ENCODE assay signal across 17 cellular contexts in genomic region chr3:197733042-197733441, GRCh38. TPM values are rescaled to one million over a fixed set of nuclear protein-coding genes. Genes with fewer than 3 reads are reported as not detected.
DNase-seq lines count a peak whose midpoint lies in the region; ATAC-seq, FAIRE-seq and TF ChIP-seq lines count a peak whose summit lies in the region.
"Had no signal": no experiment of that assay in that cellular context is flagged by ENCODE, and none has a peak within 500 bp of the region (broad histone marks: within the 10 kb centered on the region; RNA-seq: fewer than 3 reads in every experiment).

No MANE protein-coding gene starts in this region.

- intact Hi-C loops in GM12878 (cut with micrococcal nuclease; ENCODE audit: unreplicated experiment): no loop called here

- peak overlapping the region; percentile 9 for H3K27ac Mint-ChIP-seq in stimulated activated naive B cell treated with anti-CD40 and anti-IgM and Interleukin-4, amounts not matched to agents 10 μg/mL and 1 μg/mL and 100 μg/mL, for 72 hours

- CTCF ChIA-PET in GM12878 (lab: Yijun Ruan, JAX): interaction anchor here (0.9 to 5.4 kb wide), 6 partner anchors 8 to 69 kb away, joined by 3 to 37 read pairs (median 4); no protein-coding TSS in a partner anchor

- no peak for FAIRE-seq in GM12878 (lab: Jason Lieb, UNC)
- FAIRE-seq: A204.1, GM19239, H54 had no signal

- H3K4me1 Mint-ChIP-seq in stimulated activated naive B cell treated with anti-CD40 and anti-IgM and Interleukin-4, amounts not matched to agents 10 μg/mL and 1 μg/mL and 100 μg/mL, for 72 hours: peaks cover 38 to 74% of the 10 kb centered on the region in 2 donors

- peak overlapping the region; percentile 44 to 88 for H3K4me3 Mint-ChIP-seq in stimulated activated naive B cell treated with anti-CD40 and anti-IgM and Interleukin-4, amounts not matched to agents 10 μg/mL and 1 μg/mL and 100 μg/mL, for 72 hours

- TF ChIP-seq RAD21 in GM12878 (IDR thresholded peaks at IDR 0.05; ENCODE audit: insufficient read depth, low read depth, low read length): no peak

- SMC1A ChIA-PET in GM12878 (lab: Charles Lee; ENCODE audit: uncharacterized antibody, unreplicated experiment): interaction anchor here (0.7 to 4.9 kb wide), 8 partner anchors 9 to 68 kb away, joined by 3 to 127 read pairs (median 4); partner anchors contain the start of gene FYTTD1

- peaks cover 48 to 67% of the 10 kb centered on the region in 2 donors for H3K36me3 Mint-ChIP-seq in stimulated activated naive B cell treated with anti-CD40 and anti-IgM and Interleukin-4, amounts not matched to agents 10 μg/mL and 1 μg/mL and 100 μg/mL, for 72 hours

- peaks cover 0 to 17% (median 10%) of the 10 kb centered on the region in 11 experiments; a peak in 10 of 22 replicates for H3K9me3 ChIP-seq in BLaER1 treated with 17β-estradiol and CSF1 and Interleukin-3, amounts not matched to agents 10 nM and 100 nM (replicated peaks in 1 of 11)
- H3K9me3 ChIP-seq in OCI-LY1 (ENCODE audit: low read length) (no peaks in the 10 kb centered on the region), GM12878 (replicated peaks; ENCODE audit: control insufficient read depth, insufficient read depth, low read length) (no peaks in the 10 kb centered on the region; the same call in 2 of the 3 replicates)
- H3K9me3 ChIP-seq: BE2C, Caco-2 had no signal

- H3K9me3 Mint-ChIP-seq in stimulated activated naive B cell treated with anti-CD40 and anti-IgM and Interleukin-4, amounts not matched to agents 10 μg/mL and 1 μg/mL and 100 μg/mL, for 72 hours: peaks cover 5% of the 10 kb centered on the region in 2 donors
- H3K9me3 Mint-ChIP-seq: CD8-positive, alpha-beta memory T cell had no signal

- H2AFZ ChIP-seq in OCI-LY1 (ENCODE audit: low read length) (no peak overlapping the region), GM12878 (ENCODE audit: control insufficient read depth, low read depth, low read length) (no peak overlapping the region)

- ATAC-seq in GM12878: no peak
- ATAC-seq in stimulated activated naive B cell treated with anti-CD40 and anti-IgM and Interleukin-4, amounts not matched to agents 10 μg/mL and 1 μg/mL and 100 μg/mL, for 72 hours (replicated peaks): no peak
- ATAC-seq in HG02981 (IDR thresholded peaks at IDR 0.05; ENCODE audit: unreplicated experiment): no peak
- no peak for ATAC-seq in stimulated activated naive CD8-positive, alpha-beta T cell treated with anti-CD3 and anti-CD28 coated beads, Interleukin-15, Interleukin-2, amounts not matched to agents 100 U/mL and 50 U/mL, for 24 hours
- ATAC-seq: HCT116 had no signal

- RAD21 ChIA-PET in GM12878 (lab: Charles Lee; ENCODE audit: unreplicated experiment): interaction anchor here (0.6 to 4.6 kb wide), 8 partner anchors 9 to 63 kb away, joined by 3 to 57 read pairs (median 3); partner anchors contain the start of gene FYTTD1

- in situ Hi-C loops in GM12878 (cut with MboI): no loop called here

- no peak for TF ChIP-seq POLR2A in GM12878 (IDR thresholded peaks at IDR 0.05; ENCODE audit: low read depth, low read length)

- H3K79me2 ChIP-seq in OCI-LY1 (ENCODE audit: insufficient read depth, low read length): peaks cover 54% of the 10 kb centered on the region
- peaks cover 79% of the 10 kb centered on the region for H3K79me2 ChIP-seq in GM12878 (ENCODE audit: control insufficient read depth, insufficient read depth, low read length)

- no peak overlapping the region for H3K9ac ChIP-seq in BLaER1 treated with 17β-estradiol and CSF1 and Interleukin-3, amounts not matched to agents 10 nM and 100 nM
- H3K9ac ChIP-seq in OCI-LY1 (ENCODE audit: low read length): peak overlapping the region; percentile 44
- no peak overlapping the region for H3K9ac ChIP-seq in GM12878 (ENCODE audit: control insufficient read depth, insufficient read depth, low read length)

- H3K36me3 ChIP-seq in BLaER1 treated with 17β-estradiol and CSF1 and Interleukin-3, amounts not matched to agents 10 nM and 100 nM: peaks cover 0 to 9% (median 0%) of the 10 kb centered on the region in 11 experiments; a peak in 2 of 22 replicates
- H3K36me3 ChIP-seq in OCI-LY1 (ENCODE audit: insufficient read depth, low read length) (peaks cover 31% of the 10 kb centered on the region; the same call in 1 of the 2 replicates), GM12878 (ENCODE audit: control insufficient read depth in 2 of 2, insufficient read depth in 2 of 2, low read length in 1 of 2) (peaks cover 0 to 6% of the 10 kb centered on the region in 2 experiments; a peak in 2 of 4 replicates)
- H3K36me3 ChIP-seq: BE2C had no signal

- H3K9me2 ChIP-seq in OCI-LY1 (ENCODE audit: low read depth, low read length): no peaks in the 10 kb centered on the region

- peaks cover 41 to 53% (median 45%) of the 10 kb centered on the region in 10 experiments for H3K4me1 ChIP-seq in BLaER1 treated with 17β-estradiol and CSF1 and Interleukin-3, amounts not matched to agents 10 nM and 100 nM
- H3K4me1 ChIP-seq in OCI-LY1 (ENCODE audit: insufficient read depth, low read length, severe bottlenecking) (peaks cover 75% of the 10 kb centered on the region), GM12878 (ENCODE audit: control insufficient read depth, insufficient read depth, low read length) (peaks cover 23% of the 10 kb centered on the region)
- H3K4me1 ChIP-seq: BE2C, Caco-2 had no signal

- H4K20me1 ChIP-seq in BLaER1 treated with 17β-estradiol and CSF1 and Interleukin-3, amounts not matched to agents 10 nM and 100 nM: peaks cover 3 to 68% (median 10%) of the 10 kb centered on the region in 11 experiments; a peak in 13 of 22 replicates
- no peaks in the 10 kb centered on the region for H4K20me1 ChIP-seq in OCI-LY1 (ENCODE audit: insufficient read depth, low read length)
- no peaks in the 10 kb centered on the region for H4K20me1 ChIP-seq in GM12878 (ENCODE audit: control insufficient read depth, insufficient read depth)

- 97% methylated on average over 4 of the region's 4 CpGs for WGBS in GM12878 (ENCODE audit: insufficient coverage, insufficient replicate concordance, low lambda C conversion rate, missing lambda C conversion rate)

- DNase-seq in GM12878 (ENCODE audit: low read depth, low spot score): no peak
- DNase-seq in stimulated activated naive B cell treated with anti-CD40 and anti-IgM and Interleukin-4, amounts not matched to agents 10 μg/mL and 1 μg/mL and 100 μg/mL, for 72 hours: no peak
- no peak for DNase-seq in iPS-NIHi7 (ENCODE audit: extremely low spot score)
- no peak for DNase-seq in stimulated activated naive CD8-positive, alpha-beta T cell treated with anti-CD3 and anti-CD28 coated beads, Interleukin-15, Interleukin-2, amounts not matched to agents 100 U/mL and 50 U/mL, for 24 hours
- DNase-seq: BE2C; Caco-2; CD8-positive, alpha-beta memory T cell; DND-41; GDM1 had no signal

- H3K4me3 ChIP-seq in BLaER1 treated with 17β-estradiol and CSF1 and Interleukin-3, amounts not matched to agents 10 nM and 100 nM: no peak overlapping the region
- no peak overlapping the region for H3K4me3 ChIP-seq in OCI-LY1 (ENCODE audit: low read depth, low read length, poor library complexity, severe bottlenecking)
- peak overlapping the region; percentile 62 for H3K4me3 ChIP-seq in GM12878

- TF ChIP-seq CTCF in OCI-LY1 (IDR thresholded peaks at IDR 0.05; ENCODE audit: low read length) (no peak), GM12878 (IDR thresholded peaks at IDR 0.05 in 2 of 3, conservative IDR thresholded peaks at IDR 0.05 in 1 of 3; ENCODE audit: control insufficient read depth in 2 of 3, extremely low read depth in 1 of 3, insufficient read depth in 1 of 3, low read depth in 3 of 3, low read length in 3 of 3) (no peak)

- no peak for TF ChIP-seq EP300 in GM12878 (IDR thresholded peaks at IDR 0.05; ENCODE audit: borderline replicate concordance in 1 of 2, control insufficient read depth in 1 of 2, low read depth in 2 of 2, low read length in 2 of 2)

- H3K27me3 Mint-ChIP-seq in stimulated activated naive B cell treated with anti-CD40 and anti-IgM and Interleukin-4, amounts not matched to agents 10 μg/mL and 1 μg/mL and 100 μg/mL, for 72 hours: no peaks in the 10 kb centered on the region
- H3K27me3 Mint-ChIP-seq: CD8-positive, alpha-beta memory T cell had no signal

- BruUV-seq in GM12878 (replicated peaks; lab: Mats Ljungman, UMichigan): no TSS peak

- H3F3A ChIP-seq in OCI-LY1 (ENCODE audit: insufficient read depth, low read length): peaks cover 12% of the 10 kb centered on the region; the same call in 1 of the 2 replicates

- peak overlapping the region in 9 of 11 experiments; percentile 91 to 99 (median 97); a peak in 7 of 22 replicates for H3K4me2 ChIP-seq in BLaER1 treated with 17β-estradiol and CSF1 and Interleukin-3, amounts not matched to agents 10 nM and 100 nM
- H3K4me2 ChIP-seq in OCI-LY1 (ENCODE audit: low read length): peak overlapping the region; percentile 70
- H3K4me2 ChIP-seq in GM12878 (ENCODE audit: control insufficient read depth, insufficient read depth): peak overlapping the region; percentile 9

- no peaks in the 10 kb centered on the region for H3K27me3 ChIP-seq in BLaER1 treated with 17β-estradiol and CSF1 and Interleukin-3, amounts not matched to agents 10 nM and 100 nM
- H3K27me3 ChIP-seq in OCI-LY1 (ENCODE audit: insufficient read depth, low read length) (no peaks in the 10 kb centered on the region), GM12878 (replicated peaks in 1 of 2; ENCODE audit: control insufficient read depth in 2 of 2, insufficient read depth in 2 of 2, low read length in 1 of 2) (no peaks in the 10 kb centered on the region)
- H3K27me3 ChIP-seq: BE2C had no signal

- 0 out of 22 replicates have a peak overlapping the region, but pooled peaks of 1 of the 11 experiments have one; percentile 81 for H3K27ac ChIP-seq in BLaER1 treated with 17β-estradiol and CSF1 and Interleukin-3, amounts not matched to agents 10 nM and 100 nM
- peak overlapping the region; percentile 97 for H3K27ac ChIP-seq in OCI-LY1 (ENCODE audit: low read depth, low read length, poor library complexity, severe bottlenecking)
- peak overlapping the region; percentile 95 for H3K27ac ChIP-seq in GM12878 (ENCODE audit: control insufficient read depth, insufficient read depth)
- H3K27ac ChIP-seq: HL-60 had no signal

- POLR2A ChIA-PET in GM12878 (lab: Charles Lee): interaction anchor here (0.8 to 5.0 kb wide), 6 partner anchors 7 to 20 kb away, joined by 3 to 72 read pairs (median 10); no protein-coding TSS in a partner anchor

RNA-seq across cellular contexts. Expression of gene RUBCN, which starts 3.7 kb away (rescaled TPM):
- 111 and 115 TPM in 2 replicates for total RNA-seq in GM12878 (2013; cell fraction: nucleolus; rRNA removed)
- 39.0 and 43.9 TPM in 2 replicates for total RNA-seq in GM12878 (2014; rRNA removed)
- total RNA-seq in GM12878 (2014; rRNA removed; fragmentation: Illumina TruSeq; extraction: Trizol): 27.1 and 28.1 TPM in 2 replicates
- total RNA-seq in GM12878 (2021): 74.8 and 79.9 TPM in 2 replicates
- polyA plus RNA-seq in GM12878 (2011; ENCODE audit: low read depth): 31.9 TPM
- polyA plus RNA-seq in GM12878 (2011; rRNA removed): 15.6 and 24.0 TPM in 2 replicates
- 25.5 and 30.7 TPM in 2 replicates for polyA plus RNA-seq in GM12878 (2011; cell fraction: cytosol; rRNA removed)
- polyA plus RNA-seq in GM12878 (2011; cell fraction: nucleus; rRNA removed): 58.0 and 65.4 TPM in 2 replicates
- polyA plus RNA-seq in GM12878 (2012): 32.0 and 41.2 TPM in 2 replicates
- polyA plus RNA-seq in GM12878 (2014; fragmentation: Illumina TruSeq; extraction: Trizol): 36.9 and 37.1 TPM in 2 replicates
- polyA plus RNA-seq in GM12878 (2014; fragmentation: Nextera tagmentation; extraction: Ambion mirVana): 10 to 100 TPM; 15.5 to 25.5 TPM
- polyA plus RNA-seq in GM12878 (2014; rRNA removed): 55.8 and 61.4 TPM in 2 replicates
- polyA plus RNA-seq in GM12878 (2016; fragmentation: Nextera tagmentation; extraction: Ambion mirVana): 10 to 100 TPM; 51.1 to 52.5 TPM
- 44.8 and 57.2 TPM in 2 replicates for polyA minus RNA-seq in GM12878 (2011; rRNA and poly(A)+ RNA removed)
- polyA minus RNA-seq in GM12878 (2011; cell fraction: cytosol; rRNA and poly(A)+ RNA removed): 17.2 and 25.2 TPM in 2 replicates
- polyA minus RNA-seq in GM12878 (2011; cell fraction: nucleus; rRNA and poly(A)+ RNA removed): 34.0 and 51.4 TPM in 2 replicates

RNA-seq across cellular contexts. Expression of gene FYTTD1, which starts 16.6 kb away (rescaled TPM):
- 25.4 and 27.5 TPM in 2 replicates for total RNA-seq in GM12878 (2013; cell fraction: nucleolus; rRNA removed)
- total RNA-seq in GM12878 (2014; rRNA removed): 48.3 and 63.8 TPM in 2 replicates
- total RNA-seq in GM12878 (2014; rRNA removed; fragmentation: Illumina TruSeq; extraction: Trizol): 61.5 and 64.6 TPM in 2 replicates
- 64.6 and 71.3 TPM in 2 replicates for total RNA-seq in GM12878 (2021)
- 15.6 TPM for polyA plus RNA-seq in GM12878 (2011; ENCODE audit: low read depth)
- polyA plus RNA-seq in GM12878 (2011; rRNA removed): 43.2 and 76.1 TPM in 2 replicates
- 10.8 and 19.8 TPM in 2 replicates for polyA plus RNA-seq in GM12878 (2011; cell fraction: cytosol; rRNA removed)
- 10.2 and 11.0 TPM in 2 replicates for polyA plus RNA-seq in GM12878 (2011; cell fraction: nucleus; rRNA removed)
- 26.0 and 32.2 TPM in 2 replicates for polyA plus RNA-seq in GM12878 (2012)
- polyA plus RNA-seq in GM12878 (2014; fragmentation: Illumina TruSeq; extraction: Trizol): 82.3 and 101 TPM in 2 replicates
- 10 to 100 TPM; 25.5 to 35.5 TPM for polyA plus RNA-seq in GM12878 (2014; fragmentation: Nextera tagmentation; extraction: Ambion mirVana)
- polyA plus RNA-seq in GM12878 (2014; rRNA removed): 54.2 and 65.6 TPM in 2 replicates
- 100 to 1,000 TPM in 1 of 2 experiments, 10 to 100 TPM in 1; 98.9 to 101 TPM for polyA plus RNA-seq in GM12878 (2016; fragmentation: Nextera tagmentation; extraction: Ambion mirVana)
- polyA minus RNA-seq in GM12878 (2011; rRNA and poly(A)+ RNA removed): 22.0 and 35.8 TPM in 2 replicates
- polyA minus RNA-seq in GM12878 (2011; cell fraction: cytosol; rRNA and poly(A)+ RNA removed): 15.8 and 20.3 TPM in 2 replicates
- 4.0 and 7.4 TPM in 2 replicates for polyA minus RNA-seq in GM12878 (2011; cell fraction: nucleus; rRNA and poly(A)+ RNA removed)

RNA-seq across cellular contexts. Expression of gene LRCH3, which starts 58.0 kb away (rescaled TPM):
- total RNA-seq in GM12878 (2013; cell fraction: nucleolus; rRNA removed): 357 and 406 TPM in 2 replicates
- 39.8 and 44.6 TPM in 2 replicates for total RNA-seq in GM12878 (2014; rRNA removed)
- 41.5 and 50.4 TPM in 2 replicates for total RNA-seq in GM12878 (2014; rRNA removed; fragmentation: Illumina TruSeq; extraction: Trizol)
- total RNA-seq in GM12878 (2021): 40.0 and 48.3 TPM in 2 replicates
- 22.3 TPM for polyA plus RNA-seq in GM12878 (2011; ENCODE audit: low read depth)
- polyA plus RNA-seq in GM12878 (2011; rRNA removed): 111 and 132 TPM in 2 replicates
- 95.9 and 99.7 TPM in 2 replicates for polyA plus RNA-seq in GM12878 (2011; cell fraction: cytosol; rRNA removed)
- 131 and 218 TPM in 2 replicates for polyA plus RNA-seq in GM12878 (2011; cell fraction: nucleus; rRNA removed)
- 25.2 and 25.3 TPM in 2 replicates for polyA plus RNA-seq in GM12878 (2012)
- 44.9 and 49.5 TPM in 2 replicates for polyA plus RNA-seq in GM12878 (2014; fragmentation: Illumina TruSeq; extraction: Trizol)
- polyA plus RNA-seq in GM12878 (2014; fragmentation: Nextera tagmentation; extraction: Ambion mirVana): 1 to 10 TPM; 3.9 to 7.3 TPM
- 133 and 136 TPM in 2 replicates for polyA plus RNA-seq in GM12878 (2014; rRNA removed)
- 10 to 100 TPM; 26.6 to 26.8 TPM for polyA plus RNA-seq in GM12878 (2016; fragmentation: Nextera tagmentation; extraction: Ambion mirVana)
- polyA minus RNA-seq in GM12878 (2011; rRNA and poly(A)+ RNA removed): 169 and 228 TPM in 2 replicates
- polyA minus RNA-seq in GM12878 (2011; cell fraction: cytosol; rRNA and poly(A)+ RNA removed): 25.3 and 42.1 TPM in 2 replicates
- 61.1 and 89.3 TPM in 2 replicates for polyA minus RNA-seq in GM12878 (2011; cell fraction: nucleus; rRNA and poly(A)+ RNA removed)

Comparison
In these comparisons a context has a peak if more than half of its experiments do, and no peak if none do; other contexts are left out.
1. H3K4me2 ChIP-seq: peak in every context shown above with its lines; median percentile 97 in BLaER1 treated with 17β-estradiol and CSF1 and Interleukin-3, amounts not matched to agents 10 nM and 100 nM; 70 in OCI-LY1; 9 in GM12878.